ENCODE assay signal across 9 cellular contexts in the genomic region with DNA sequence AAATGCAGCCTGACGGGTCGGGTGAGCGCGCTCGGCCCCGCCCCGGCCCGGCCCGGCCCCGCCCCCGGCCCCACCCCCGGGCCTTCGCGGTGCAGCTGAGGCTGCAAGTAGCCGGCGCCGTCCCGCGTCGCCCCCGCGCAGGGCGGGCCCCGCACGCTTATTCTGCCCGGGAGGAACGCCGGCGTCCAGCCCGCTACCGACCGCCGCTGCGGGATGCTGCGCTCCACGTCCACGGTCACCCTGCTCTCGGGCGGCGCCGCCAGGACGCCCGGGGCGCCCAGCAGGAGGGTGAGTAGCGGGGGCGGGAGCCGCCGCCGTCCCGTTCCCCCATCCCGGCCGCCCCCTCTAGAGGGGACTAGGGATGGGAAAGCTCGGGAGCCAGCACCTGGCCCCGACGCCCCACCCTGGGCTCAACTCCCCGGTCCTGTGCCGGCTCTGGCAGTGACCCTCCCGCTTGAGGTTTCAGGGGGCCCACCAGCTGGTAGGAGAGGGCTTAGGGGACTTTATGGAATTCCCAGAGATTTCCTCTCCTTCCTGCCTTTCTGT. TPM values are rescaled to one million over a fixed set of nuclear protein-coding genes. Genes with fewer than 3 reads are reported as not detected.
DNase-seq lines count a peak whose midpoint lies in the region; ATAC-seq and TF ChIP-seq lines count a peak whose summit lies in the region.
"Had no signal": no experiment of that assay in that cellular context is flagged by ENCODE, and none has a peak within 500 bp of the region (broad histone marks: within the 10 kb centered on the region; RNA-seq: fewer than 3 reads in every experiment).

A gene with protein sequence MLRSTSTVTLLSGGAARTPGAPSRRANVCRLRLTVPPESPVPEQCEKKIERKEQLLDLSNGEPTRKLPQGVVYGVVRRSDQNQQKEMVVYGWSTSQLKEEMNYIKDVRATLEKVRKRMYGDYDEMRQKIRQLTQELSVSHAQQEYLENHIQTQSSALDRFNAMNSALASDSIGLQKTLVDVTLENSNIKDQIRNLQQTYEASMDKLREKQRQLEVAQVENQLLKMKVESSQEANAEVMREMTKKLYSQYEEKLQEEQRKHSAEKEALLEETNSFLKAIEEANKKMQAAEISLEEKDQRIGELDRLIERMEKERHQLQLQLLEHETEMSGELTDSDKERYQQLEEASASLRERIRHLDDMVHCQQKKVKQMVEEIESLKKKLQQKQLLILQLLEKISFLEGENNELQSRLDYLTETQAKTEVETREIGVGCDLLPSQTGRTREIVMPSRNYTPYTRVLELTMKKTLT (plus strand): TSS at position 83 of the 546 bp plus-strand sequence. CDS start 131 bp downstream, at position 214.

- ATAC-seq in body of pancreas = peak; percentile 76
- no peak for ATAC-seq in HG03442 (IDR thresholded peaks at IDR 0.05; ENCODE audit: unreplicated experiment)

- H3K27ac ChIP-seq in body of pancreas (peak within 1 kb of the TSS; percentile 82 to 91 (median 87)), OCI-LY7 (ENCODE audit: low read depth, low read length, poor library complexity, severe bottlenecking) (no peak within 1 kb of the TSS)
- H3K27ac ChIP-seq: KMS-11 had no signal

- BruUV-seq in OCI-LY7 (replicated peaks; lab: Mats Ljungman, UMichigan) = no TSS peak

- H3K36me3 ChIP-seq in body of pancreas (replicated peaks in 1 of 2; ENCODE audit: insufficient read depth in 1 of 2, low read depth in 2 of 2) (no peaks in the 10 kb centered on the region), OCI-LY7 (ENCODE audit: insufficient read depth, low read length) (no peaks in the 10 kb centered on the region)

- H3K9me3 ChIP-seq in body of pancreas (no peaks in the 10 kb centered on the region), OCI-LY7 (ENCODE audit: low read length) (no peaks in the 10 kb centered on the region)

- H3K4me1 ChIP-seq in body of pancreas (peaks cover 61% of the 10 kb centered on the region), OCI-LY7 (ENCODE audit: insufficient read depth, low read length, poor library complexity, severe bottlenecking) (no peaks in the 10 kb centered on the region)

- TF ChIP-seq POLR2A in body of pancreas (IDR thresholded peaks at IDR 0.05) = peak; percentile 33 to 65 (median 38)

- TF ChIP-seq CTCF in GM10266 (IDR thresholded peaks at IDR 0.05; ENCODE audit: control insufficient read depth, insufficient read depth, low read depth, missing control alignments) = no peak
- no peak for TF ChIP-seq CTCF in body of pancreas (IDR thresholded peaks at IDR 0.05)
- TF ChIP-seq CTCF in OCI-LY7 (conservative IDR thresholded peaks at IDR 0.05; ENCODE audit: low read length) = no peak

- no peaks in the 10 kb centered on the region for H4K20me1 ChIP-seq in OCI-LY7 (ENCODE audit: insufficient read depth, low read length)

- no peaks in the 10 kb centered on the region for H3K27me3 ChIP-seq in body of pancreas

- no peaks in the 10 kb centered on the region for H3K79me2 ChIP-seq in OCI-LY7 (ENCODE audit: insufficient read depth, low read depth, low read length)

- CTCF ChIA-PET in OCI-LY7 (lab: Charles Lee; ENCODE audit: unreplicated experiment) = no interaction called here

- no peak within 1 kb of the TSS for H2AFZ ChIP-seq in OCI-LY7 (ENCODE audit: low read length)

- POLR2A ChIA-PET in OCI-LY7 (lab: Charles Lee) = no interaction called here

- intact Hi-C loops in body of pancreas (cut with DNase I) (no loop called here), OCI-LY7 (cut with micrococcal nuclease; ENCODE audit: unreplicated experiment) (no loop called here)

- no peak within 1 kb of the TSS for H3K4me2 ChIP-seq in OCI-LY7 (ENCODE audit: low read length)
- H3K4me2 ChIP-seq: KMS-11 had no signal

- WGBS in body of pancreas, 2 donors = 0 to 1% methylated on average over 21 to 49 of the region's 58 CpGs

- peak within 1 kb of the TSS; percentile 40 to 63 for H3K4me3 ChIP-seq in body of pancreas
- no peak within 1 kb of the TSS for H3K4me3 ChIP-seq in OCI-LY7 (ENCODE audit: low read depth, low read length, poor library complexity, severe bottlenecking)

- no peaks in the 10 kb centered on the region for H3K9me2 ChIP-seq in OCI-LY7 (ENCODE audit: insufficient read depth, low read length)

- DNase-seq in GM10266 (ENCODE audit: extremely low spot score) = peak; percentile 45
- peak in 3 of 5 donors; percentile 11 to 26 (median 17) for DNase-seq in T-helper 1 cell
- DNase-seq in body of pancreas = peak in 3 of 4 donors; percentile 79 to 86 (median 81)
- peak; percentile 92 for DNase-seq in iPS-NIHi7 (ENCODE audit: extremely low spot score)
- peak; percentile 9 to 37 (median 12) for DNase-seq in stimulated activated CD4-positive, alpha-beta T cell treated with anti-CD3 and anti-CD28 coated beads, Interleukin-12 subunit alpha, Interleukin-12 subunit beta, amount 100 ng/mL, for 48 hours (ENCODE audit: low read depth in 2 of 3, low spot score in 1 of 3)
- no peak for DNase-seq in middle frontal gyrus (ENCODE audit: extremely low spot score, low spot score)
- no peak for DNase-seq in OCI-LY7 (ENCODE audit: low spot score)

RNA-seq across cellular contexts. Expression of the gene that starts here (rescaled TPM):
- total RNA-seq in body of pancreas (10 to 100 TPM; 10.9 to 16.3 TPM), OCI-LY7 (2022) (not detected in 2 replicates)
- not detected in 2 replicates for total RNA-seq in OCI-LY7 (2014; rRNA removed; shearing (Covaris generic))

Comparison
In these comparisons a context has a peak if more than half of its experiments do, and no peak if none do; other contexts are left out.
1. RNA of the gene that starts here (total RNA-seq): 10.9 to 16.3 TPM in body of pancreas; not detected in OCI-LY7; every median in the first group is over 10 times any median in the second.
2. DNase-seq: peak in GM10266 (single experiment), T-helper 1 cell (3 of 5), body of pancreas (3 of 4), iPS-NIHi7 (single experiment) and stimulated activated CD4-positive, alpha-beta T cell treated with anti-CD3 and anti-CD28 coated beads, Interleukin-12 subunit alpha, Interleukin-12 subunit beta, amount 100 ng/mL, for 48 hours (3 of 3); none in middle frontal gyrus (single experiment) and OCI-LY7 (single experiment).